ENCODE assay signal across 8 cellular contexts in genomic region chr1:88595355-88595754, GRCh38.
DNase-seq lines count a peak whose midpoint lies in the region; ATAC-seq and TF ChIP-seq lines count a peak whose summit lies in the region.

No MANE protein-coding gene starts in this region.

- H4K8ac ChIP-seq in IMR-90 (ENCODE audit: low read depth in 2 of 2, low read length in 2 of 2) = no peak overlapping the region

- WGBS in IMR-90 (ENCODE audit: extremely low coverage in 2 of 2, insufficient read length in 1 of 2), 2 experiments = no CpG with 5 or more reads among the region's 3 CpGs
- WGBS in adrenal gland, 4 donors = 19 to 33% (median 27%) methylated on average over 3 of the region's 3 CpGs

- H3K56ac ChIP-seq in IMR-90 (ENCODE audit: extremely low read depth, insufficient read depth, low read length) = no peak overlapping the region

- no peak overlapping the region for H2AK5ac ChIP-seq in IMR-90 (ENCODE audit: low read depth, low read length)

- H2BK120ac ChIP-seq in IMR-90 (ENCODE audit: low read depth, low read length) = no peak overlapping the region

- H2BK15ac ChIP-seq in IMR-90 (ENCODE audit: low read depth, low read length) = no peak overlapping the region

- no peak overlapping the region for H3K27ac Mint-ChIP-seq in memory B cell

- H3K27me3 Mint-ChIP-seq in memory B cell = peaks cover 2% of the 10 kb centered on the region

- no peak overlapping the region for H4K5ac ChIP-seq in IMR-90 (ENCODE audit: low read depth, low read length)

- POLR2A ChIA-PET in IMR-90 (lab: Charles Lee; ENCODE audit: unreplicated experiment) = no interaction called here

- H3K36me3 ChIP-seq in IMR-90 (ENCODE audit: control insufficient read depth, insufficient read depth, low read length) = no peaks in the 10 kb centered on the region
- no peaks in the 10 kb centered on the region for H3K36me3 ChIP-seq in adrenal gland (replicated peaks in 1 of 2)

- no peaks in the 10 kb centered on the region for H3K36me3 Mint-ChIP-seq in memory B cell

- dilution Hi-C loops in IMR-90 (cut with HindIII; ENCODE audit: low sequenced_read_pairs, unreplicated experiment) = no loop called here

- no peak overlapping the region for H3K18ac ChIP-seq in IMR-90 (ENCODE audit: low read depth, low read length)

- H3K4me2 ChIP-seq in IMR-90 (ENCODE audit: low read depth, low read length) = no peak overlapping the region

- DNase-seq in AG08395 (ENCODE audit: low spot score) (peak; percentile 25), GM12865 (ENCODE audit: low read depth) (peak; percentile 40), IMR-90 (peak; percentile 57), adrenal gland (no peak), memory B cell (ENCODE audit: low spot score in 2 of 2) (peak in 1 of 2 donors; percentile 9), DMS153 (lab: John Stamatoyannopoulos, UW) (no peak), Right ventricle myocardium superior (no peak)

- no peak overlapping the region for H2BK20ac ChIP-seq in IMR-90 (ENCODE audit: low read depth, low read length)

- no peaks in the 10 kb centered on the region for H3K79me1 ChIP-seq in IMR-90 (ENCODE audit: low read depth in 1 of 2, low read length in 2 of 2)

- H3K4me3 ChIP-seq in GM12865 (ENCODE audit: low read depth, low read length) = no peak overlapping the region
- H3K4me3 ChIP-seq in IMR-90 (ENCODE audit: insufficient read depth, low read depth, low read length) = no peak overlapping the region
- H3K4me3 ChIP-seq in adrenal gland = no peak overlapping the region

- H3K27ac ChIP-seq in IMR-90 (ENCODE audit: insufficient read depth, low read length) (no peak overlapping the region), adrenal gland (no peak overlapping the region)

- H3K14ac ChIP-seq in IMR-90 (replicated peaks; ENCODE audit: low read depth, low read length) = no peak overlapping the region

- H2AFZ ChIP-seq in IMR-90 (replicated peaks; ENCODE audit: low read length, poor library complexity) = no peak overlapping the region

- no peak overlapping the region for H3K23ac ChIP-seq in IMR-90 (ENCODE audit: low read depth, low read length)

- H3K4me1 ChIP-seq in IMR-90 (ENCODE audit: control insufficient read depth, insufficient read depth, low read length) (no peaks in the 10 kb centered on the region), adrenal gland (replicated peaks in 1 of 2) (no peaks in the 10 kb centered on the region)

- TF ChIP-seq RAD21 in IMR-90 (IDR thresholded peaks at IDR 0.05; ENCODE audit: low read length) = peak; percentile 64

- H2BK5ac ChIP-seq in IMR-90 (ENCODE audit: low read depth, low read length, poor library complexity, severe bottlenecking) = no peak overlapping the region

- H3K27me3 ChIP-seq in IMR-90 (ENCODE audit: control insufficient read depth, insufficient read depth, low read length) (no peaks in the 10 kb centered on the region), adrenal gland (no peaks in the 10 kb centered on the region)

- H2AK9ac ChIP-seq in IMR-90 (replicated peaks; ENCODE audit: low read depth, low read length, poor library complexity) = no peak overlapping the region

- intact Hi-C loops in IMR-90 (cut with micrococcal nuclease) (loop anchor here (1.0 to 10.0 kb wide), 3 partner anchors 415 to 1461 kb away; partner anchors contain the start of gene LMO4), adrenal gland (cut with DNase I) (no loop called here), Right ventricle myocardium superior (cut with DNase I) (no loop called here)

- CTCF ChIA-PET in IMR-90 (lab: Yijun Ruan, JAX) = no interaction called here

- ATAC-seq in IMR-90 (ENCODE audit: low read depth) (peak; percentile 68), memory B cell (ENCODE audit: low read depth) (peak; percentile 44), Right ventricle myocardium superior (ENCODE audit: poor library complexity) (no peak), HG03196 (IDR thresholded peaks at IDR 0.05; ENCODE audit: unreplicated experiment) (no peak)

- H4K91ac ChIP-seq in IMR-90 (ENCODE audit: insufficient read depth, low read depth, low read length) = no peak overlapping the region

- H3K4ac ChIP-seq in IMR-90 (ENCODE audit: low read depth, low read length) = no peak overlapping the region

- no peak overlapping the region for H3K4me3 Mint-ChIP-seq in memory B cell

- H3K9me3 Mint-ChIP-seq in memory B cell = peaks cover 8% of the 10 kb centered on the region

- H3K9me3 ChIP-seq in IMR-90 (ENCODE audit: control insufficient read depth, insufficient read depth, low read length) = no peaks in the 10 kb centered on the region
- H3K9me3 ChIP-seq in adrenal gland (replicated peaks in 1 of 3) = peaks cover 0 to 5% (median 0%) of the 10 kb centered on the region in 3 donors

- TF ChIP-seq POLR2A in IMR-90 (IDR thresholded peaks at IDR 0.05; ENCODE audit: low read depth, low read length) (no peak), adrenal gland (IDR thresholded peaks at IDR 0.05) (no peak)

- in situ Hi-C loops in IMR-90 (cut with MboI; ENCODE audit: low sequenced_read_pairs) = no loop called here

- H3K9ac ChIP-seq in IMR-90 (ENCODE audit: low read depth, low read length) = no peak overlapping the region

- H3K4me1 Mint-ChIP-seq in memory B cell = no peaks in the 10 kb centered on the region

- H3K9me1 ChIP-seq in IMR-90 (ENCODE audit: insufficient read depth, low read length) = no peaks in the 10 kb centered on the region

- no peaks in the 10 kb centered on the region for H4K20me1 ChIP-seq in IMR-90 (ENCODE audit: insufficient read depth, low read length)

- BruUV-seq in IMR-90 (replicated peaks; lab: Mats Ljungman, UMichigan) = no TSS peak

- TF ChIP-seq CTCF in GM12865 (IDR thresholded peaks at IDR 0.05; ENCODE audit: insufficient read depth, low read depth, low read length, missing control alignments) (peak; percentile 29), IMR-90 (conservative IDR thresholded peaks at IDR 0.05; ENCODE audit: low read depth, low read length) (peak; percentile 60), adrenal gland (IDR thresholded peaks at IDR 0.05) (peak in 5 of 6 experiments; percentile 6 to 48 (median 37))

TF ChIP-seq in IMR-90, 13 proteins besides CTCF, POLR2A, EP300 and RAD21:
- TF ChIP-seq FOS (IDR thresholded peaks at IDR 0.05; ENCODE audit: low read depth, low read length) (peak; percentile 37; the same call in 1 of the 2 replicates), USF2 (IDR thresholded peaks at IDR 0.05; ENCODE audit: low read depth, low read length) (no peak), BHLHE40 (IDR thresholded peaks at IDR 0.05; ENCODE audit: low read depth, low read length) (0 out of 2 replicates have a peak, but pooled peaks have one; percentile 24), CEBPB (IDR thresholded peaks at IDR 0.05; ENCODE audit: low read depth, low read length) (peak; percentile 47; the same call in 1 of the 2 replicates), MXI1 (IDR thresholded peaks at IDR 0.05; ENCODE audit: borderline replicate concordance, low read depth, low read length) (no peak), MAZ (IDR thresholded peaks at IDR 0.05; ENCODE audit: borderline replicate concordance, low read depth, low read length) (no peak), SMC3 (IDR thresholded peaks at IDR 0.05; ENCODE audit: low read depth, low read length) (peak; percentile 58)

Comparison
In these comparisons a context has a peak if more than half of its experiments do, and no peak if none do; other contexts are left out.
1. DNase-seq: peak in AG08395 (single experiment), GM12865 (single experiment) and IMR-90 (single experiment); none in adrenal gland (0 of 7), DMS153 (single experiment) and Right ventricle myocardium superior (single experiment).
2. ATAC-seq: peak in IMR-90 (single experiment) and memory B cell (single experiment); none in Right ventricle myocardium superior (single experiment) and HG03196 (single experiment).
3. Peak in every context shown above with its lines, with median percentiles within 50 percentile points of each other: CTCF ChIP-seq.